ENCODE assay signal across 8 cellular contexts in the genomic region with DNA sequence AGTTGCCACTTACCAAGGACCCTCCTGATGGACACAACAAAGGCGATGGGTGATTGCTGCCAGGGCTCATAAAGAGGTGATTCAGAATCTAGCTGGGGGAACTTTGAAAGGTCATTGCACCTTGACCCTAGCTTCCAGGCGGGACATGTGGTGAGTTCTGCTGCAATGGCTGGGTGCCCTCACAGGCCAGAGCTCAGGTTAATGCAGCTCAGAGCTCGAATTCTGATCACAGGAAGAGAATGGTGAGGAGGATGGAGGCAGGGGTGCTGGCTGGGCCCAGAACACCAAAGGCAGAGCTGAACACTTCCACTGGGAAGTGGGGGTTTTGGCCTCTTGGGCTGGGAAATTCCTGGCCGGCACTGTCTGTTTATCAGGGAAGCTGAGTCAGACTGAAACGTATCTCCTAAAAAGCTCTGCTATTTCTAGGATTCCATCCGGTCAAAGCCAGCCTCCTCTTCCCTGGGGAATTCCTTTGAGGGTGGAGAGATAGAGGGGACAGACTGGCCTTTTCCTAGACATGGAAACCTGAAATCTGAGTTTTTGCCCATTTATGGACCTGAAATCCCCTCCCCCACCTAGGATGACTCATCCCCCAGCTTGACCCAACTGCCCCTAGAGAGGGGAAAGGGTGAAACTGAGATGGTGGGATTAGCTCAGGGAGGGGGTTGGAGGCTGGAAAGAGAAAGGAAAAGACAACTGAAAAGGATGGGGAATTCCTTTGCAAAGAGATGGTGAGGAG. TPM values are rescaled to one million over a fixed set of nuclear protein-coding genes. Genes with fewer than 3 reads are reported as not detected.
DNase-seq lines count a peak whose midpoint lies in the region; ATAC-seq and TF ChIP-seq lines count a peak whose summit lies in the region.

No MANE protein-coding gene starts in this region.

- H3K4me2 ChIP-seq in PC-9: peak overlapping the region; percentile 36
- peak overlapping the region; percentile 57 for H3K4me2 ChIP-seq in neuronal stem cell (ENCODE audit: insufficient read depth, low read length, poor library complexity, severe bottlenecking)

- peak overlapping the region; percentile 88 for H2BK120ac ChIP-seq in neuronal stem cell (ENCODE audit: low read depth, low read length)

- TSS peak; percentile 82 for BruUV-seq in PC-9 (replicated peaks; lab: Mats Ljungman, UMichigan)

- H2BK15ac ChIP-seq in neuronal stem cell (ENCODE audit: low read length): no peak overlapping the region

- no peak for ATAC-seq in CD8-positive, alpha-beta T cell
- no peak for ATAC-seq in HG03342 (IDR thresholded peaks at IDR 0.05; ENCODE audit: unreplicated experiment)
- ATAC-seq in GM21390 (IDR thresholded peaks at IDR 0.05; ENCODE audit: unreplicated experiment): no peak

- no peaks in the 10 kb centered on the region for H3K9me2 ChIP-seq in PC-9 (ENCODE audit: insufficient read depth)

- H4K91ac ChIP-seq in neuronal stem cell (ENCODE audit: low read depth, low read length, poor library complexity): peak overlapping the region; percentile 35

- H3K27me3 ChIP-seq in CD8-positive, alpha-beta T cell (ENCODE audit: insufficient read depth, low read length): no peaks in the 10 kb centered on the region
- H3K27me3 ChIP-seq in PC-9 (ENCODE audit: insufficient read depth, low read depth): no peaks in the 10 kb centered on the region
- no peaks in the 10 kb centered on the region for H3K27me3 ChIP-seq in neuronal stem cell (ENCODE audit: control insufficient read depth in 3 of 3, insufficient read depth in 3 of 3, low read depth in 1 of 3, low read length in 3 of 3)

- no peak overlapping the region for H3K9ac ChIP-seq in neuronal stem cell (ENCODE audit: low read depth, low read length, poor library complexity)

- peak overlapping the region; percentile 72 for H2BK5ac ChIP-seq in neuronal stem cell (ENCODE audit: low read length)

- H3K27ac ChIP-seq in CD8-positive, alpha-beta T cell (ENCODE audit: low read depth, low read length): no peak overlapping the region
- H3K27ac ChIP-seq in PC-9 (peak overlapping the region; percentile 70), neuronal stem cell (replicated peaks; ENCODE audit: low read length) (peak overlapping the region; percentile 98)

- peaks cover 77% of the 10 kb centered on the region for H3K4me1 Mint-ChIP-seq in CD8-positive, alpha-beta T cell (ENCODE audit: low read depth)

- H2AFZ ChIP-seq in PC-9 (0 out of 2 replicates have a peak overlapping the region, but pooled peaks have one; percentile 12), neuronal stem cell (ENCODE audit: low read length) (peak overlapping the region; percentile 66)

- H3K36me3 Mint-ChIP-seq in CD8-positive, alpha-beta T cell: no peaks in the 10 kb centered on the region

- H3K18ac ChIP-seq in neuronal stem cell (ENCODE audit: low read length): peak overlapping the region; percentile 93

- H3K9me3 ChIP-seq in CD8-positive, alpha-beta T cell (ENCODE audit: low read length): no peaks in the 10 kb centered on the region
- H3K9me3 ChIP-seq in PC-9 (ENCODE audit: insufficient read depth, low read depth) (no peaks in the 10 kb centered on the region), neuronal stem cell (replicated peaks in 1 of 2; ENCODE audit: control insufficient read depth in 2 of 2, insufficient read depth in 1 of 2, low read depth in 1 of 2, low read length in 2 of 2) (no peaks in the 10 kb centered on the region)

- no peak overlapping the region for H3K14ac ChIP-seq in neuronal stem cell (ENCODE audit: low read length)

- peak overlapping the region; percentile 44 for H2AK5ac ChIP-seq in neuronal stem cell (ENCODE audit: low read depth, low read length)

- no peak overlapping the region for H3K4me3 Mint-ChIP-seq in CD8-positive, alpha-beta T cell

- H3K27me3 Mint-ChIP-seq in CD8-positive, alpha-beta T cell (ENCODE audit: low read depth): no peaks in the 10 kb centered on the region

- H3K4me1 ChIP-seq in CD8-positive, alpha-beta T cell (ENCODE audit: insufficient read depth, low read length): peaks cover 71% of the 10 kb centered on the region
- H3K4me1 ChIP-seq in PC-9 (replicated peaks; ENCODE audit: insufficient read depth) (peaks cover 56% of the 10 kb centered on the region), neuronal stem cell (ENCODE audit: control insufficient read depth in 2 of 2, insufficient read depth in 1 of 2, low read depth in 1 of 2, low read length in 2 of 2) (peaks cover 38 to 41% of the 10 kb centered on the region in 2 donors)

- H3K23ac ChIP-seq in neuronal stem cell (ENCODE audit: low read depth, low read length, poor library complexity): no peak overlapping the region

- H3F3A ChIP-seq in PC-9 (ENCODE audit: insufficient read depth, low read depth): peaks cover 37% of the 10 kb centered on the region; the same call in 1 of the 2 replicates

- no peaks in the 10 kb centered on the region for H3K36me3 ChIP-seq in CD8-positive, alpha-beta T cell (ENCODE audit: insufficient read depth, low read length)
- H3K36me3 ChIP-seq in PC-9 (ENCODE audit: low read depth): no peaks in the 10 kb centered on the region
- no peaks in the 10 kb centered on the region for H3K36me3 ChIP-seq in neuronal stem cell (replicated peaks in 1 of 2; ENCODE audit: control insufficient read depth in 2 of 2, insufficient read depth in 2 of 2, low read length in 2 of 2)

- H3K4me3 ChIP-seq in CD8-positive, alpha-beta T cell (ENCODE audit: low read depth, low read length): no peak overlapping the region
- H3K4me3 ChIP-seq in PC-9 (no peak overlapping the region), fibroblast of pulmonary artery (replicated peaks; ENCODE audit: low read depth, low read length) (no peak overlapping the region), neuronal stem cell (ENCODE audit: low read length in 2 of 2) (no peak overlapping the region)

- no peak for DNase-seq in CD8-positive, alpha-beta T cell
- peak in 1 of 2 experiments; percentile 43 for DNase-seq in PC-9
- DNase-seq in fibroblast of pulmonary artery (ENCODE audit: low read depth): peak; percentile 93
- peak; percentile 86 for DNase-seq in neuronal stem cell (ENCODE audit: low spot score)
- DNase-seq in stimulated activated CD4-positive, alpha-beta T cell treated with anti-CD3 and anti-CD28 coated beads, Interleukin-15, amount 100 ng/mL, for 24 hours: no peak
- DNase-seq in DMS79 (lab: John Stamatoyannopoulos, UW): no peak

- no peaks in the 10 kb centered on the region for H3K9me3 Mint-ChIP-seq in CD8-positive, alpha-beta T cell

- TF ChIP-seq CTCF in CD8-positive, alpha-beta T cell (IDR thresholded peaks at IDR 0.05): no peak
- no peak for TF ChIP-seq CTCF in PC-9 (conservative IDR thresholded peaks at IDR 0.05)
- no peak for TF ChIP-seq CTCF in fibroblast of pulmonary artery (IDR thresholded peaks at IDR 0.05; ENCODE audit: low read length, missing control alignments)

- CTCF ChIA-PET in CD8-positive, alpha-beta T cell (lab: Charles Lee): interaction anchor here (0.5 to 4.1 kb wide), 9 partner anchors 9 to 96 kb away, joined by 3 to 41 read pairs (median 7); partner anchors contain the start of gene NUAK2
- CTCF ChIA-PET in PC-9 (lab: Charles Lee): no interaction called here

- intact Hi-C loops in CD8-positive, alpha-beta T cell (cut with DNase I, micrococcal nuclease): no loop called here
- intact Hi-C loops in PC-9 (cut with micrococcal nuclease; ENCODE audit: unreplicated experiment): loop anchor here (1.0 kb wide), 1 partner anchor 10 kb away; no protein-coding TSS in a partner anchor

- no peaks in the 10 kb centered on the region for H4K20me1 ChIP-seq in PC-9 (ENCODE audit: insufficient read depth)

- POLR2A ChIA-PET in CD8-positive, alpha-beta T cell (lab: Charles Lee): interaction anchor here (0.7 to 2.6 kb wide), 7 partner anchors 9 to 31 kb away, joined by 3 to 8 read pairs (median 3); partner anchors contain the start of gene NUAK2
- POLR2A ChIA-PET in PC-9 (lab: Charles Lee; ENCODE audit: unreplicated experiment): no interaction called here

- no peak overlapping the region for H4K8ac ChIP-seq in neuronal stem cell (ENCODE audit: low read depth, low read length)

- peak overlapping the region; percentile 34 for H2BK12ac ChIP-seq in neuronal stem cell (ENCODE audit: low read length)

- H3K27ac Mint-ChIP-seq in CD8-positive, alpha-beta T cell: peak overlapping the region; percentile 60

- no CpG with 5 or more reads among the region's 6 CpGs for WGBS in neuronal stem cell (ENCODE audit: extremely low coverage in 2 of 2, insufficient read length in 2 of 2, insufficient replicate concordance in 1 of 2), 2 donors

- H3K79me1 ChIP-seq in neuronal stem cell (ENCODE audit: low read depth, low read length): no peaks in the 10 kb centered on the region

- H3K4ac ChIP-seq in neuronal stem cell (ENCODE audit: low read length): peak overlapping the region; percentile 56

- no peaks in the 10 kb centered on the region for H3K79me2 ChIP-seq in PC-9 (ENCODE audit: low read depth)

RNA-seq across cellular contexts. Expression of gene NUAK2, which starts 27.2 kb away (rescaled TPM):
- total RNA-seq in CD8-positive, alpha-beta T cell: 10 to 100 TPM; 17.1 to 18.3 TPM
- total RNA-seq in PC-9 (2021): 3.8 and 3.9 TPM in 2 replicates
- 55.9 TPM for polyA plus RNA-seq in neuronal stem cell (2013, experiment 1 of 2)
- 57.2 TPM for polyA plus RNA-seq in neuronal stem cell (2013, experiment 2 of 2)

Comparison
In these comparisons a context has a peak if more than half of its experiments do, and no peak if none do; other contexts are left out.
1. DNase-seq: peak in fibroblast of pulmonary artery (single experiment) and neuronal stem cell (single experiment); none in CD8-positive, alpha-beta T cell (0 of 7), stimulated activated CD4-positive, alpha-beta T cell treated with anti-CD3 and anti-CD28 coated beads, Interleukin-15, amount 100 ng/mL, for 24 hours (single experiment) and DMS79 (single experiment).